ENCODE assay signal across 20 cellular contexts in genomic region chr13:51823861-51824260, GRCh38. TPM values are rescaled to one million over a fixed set of nuclear protein-coding genes. Genes with fewer than 3 reads are reported as not detected.
DNase-seq lines count a peak whose midpoint lies in the region; ATAC-seq and TF ChIP-seq lines count a peak whose summit lies in the region.
"Had no signal": no experiment of that assay in that cellular context is flagged by ENCODE, and none has a peak within 500 bp of the region (broad histone marks: within the 10 kb centered on the region; RNA-seq: fewer than 3 reads in every experiment).

No MANE protein-coding gene starts in this region.

- no peaks in the 10 kb centered on the region for H3K36me3 Mint-ChIP-seq in activated T-cell treated with anti-CD3 and anti-CD28 coated beads, Interleukin-2, amount 50 U/mL, for 24 hours (ENCODE audit: low read depth)
- no peaks in the 10 kb centered on the region for H3K36me3 Mint-ChIP-seq in activated naive CD8-positive, alpha-beta T cell treated with anti-CD3 and anti-CD28 coated beads, Interleukin-2, amount 10 ng/mL, durations not matched to agents 7 days and 5 days
- H3K36me3 Mint-ChIP-seq: activated CD8-positive, alpha-beta memory T cell treated with anti-CD3 and anti-CD28 coated beads, Interleukin-2, amount 10 ng/mL, durations not matched to agents 7 days and 5 days had no signal

- no peaks in the 10 kb centered on the region for H3K27me3 Mint-ChIP-seq in activated T-cell treated with anti-CD3 and anti-CD28 coated beads, Interleukin-2, amount 50 U/mL, for 24 hours
- H3K27me3 Mint-ChIP-seq in activated naive CD8-positive, alpha-beta T cell treated with anti-CD3 and anti-CD28 coated beads, Interleukin-2, amount 10 ng/mL, durations not matched to agents 7 days and 5 days = no peaks in the 10 kb centered on the region
- H3K27me3 Mint-ChIP-seq: activated CD8-positive, alpha-beta memory T cell treated with anti-CD3 and anti-CD28 coated beads, Interleukin-2, amount 10 ng/mL, durations not matched to agents 7 days and 5 days had no signal

- peak overlapping the region; percentile 53 for H3K4me3 Mint-ChIP-seq in activated T-cell treated with anti-CD3 and anti-CD28 coated beads, Interleukin-2, amount 50 U/mL, for 24 hours
- H3K4me3 Mint-ChIP-seq in activated naive CD8-positive, alpha-beta T cell treated with anti-CD3 and anti-CD28 coated beads, Interleukin-2, amount 10 ng/mL, durations not matched to agents 7 days and 5 days = peak overlapping the region; percentile 74
- H3K4me3 Mint-ChIP-seq: activated CD8-positive, alpha-beta memory T cell treated with anti-CD3 and anti-CD28 coated beads, Interleukin-2, amount 10 ng/mL, durations not matched to agents 7 days and 5 days had no signal

- peaks cover 99% of the 10 kb centered on the region for H3K4me1 Mint-ChIP-seq in activated T-cell treated with anti-CD3 and anti-CD28 coated beads, Interleukin-2, amount 50 U/mL, for 24 hours (ENCODE audit: low read depth)
- H3K4me1 Mint-ChIP-seq in activated naive CD8-positive, alpha-beta T cell treated with anti-CD3 and anti-CD28 coated beads, Interleukin-2, amount 10 ng/mL, durations not matched to agents 7 days and 5 days = peaks cover 81% of the 10 kb centered on the region

- H3K27me3 ChIP-seq in neutrophil = no peaks in the 10 kb centered on the region
- H3K27me3 ChIP-seq: gastrocnemius medialis, Peyer's patch, stomach had no signal

- H3K27ac ChIP-seq in neutrophil = peak overlapping the region; percentile 97
- H3K27ac ChIP-seq: gastrocnemius medialis, VCaP had no signal

- DNase-seq in activated T-cell treated with anti-CD3 and anti-CD28 coated beads, Interleukin-2, amount 50 U/mL, for 24 hours = no peak
- DNase-seq in activated T-cell treated with anti-CD3 and anti-CD28 coated beads, Interleukin-2, amount 50 U/mL, for 1 hour = no peak
- peak; percentile 46 for DNase-seq in NCI-H1694 (lab: John Stamatoyannopoulos, UW)
- no peak for DNase-seq in activated naive CD8-positive, alpha-beta T cell treated with anti-CD3 and anti-CD28 coated beads, Interleukin-2, amount 10 ng/mL, durations not matched to agents 7 days and 5 days
- no peak for DNase-seq in effector CD4-positive, alpha-beta T cell
- DNase-seq in putamen (ENCODE audit: low spot score) = no peak
- DNase-seq in SKM-1 treated with dmso at 0.1 percent for 144 hours (lab: John Stamatoyannopoulos, UW; ENCODE audit: unreplicated experiment) = no peak
- DNase-seq: activated CD8-positive, alpha-beta memory T cell treated with anti-CD3 and anti-CD28 coated beads, Interleukin-2, amount 10 ng/mL, durations not matched to agents 7 days and 5 days; Caco-2; gastrocnemius medialis; NCI-H1048; NCI-H774; stomach had no signal

- peak overlapping the region in 1 of 2 experiments; percentile 56 for H3K4me3 ChIP-seq in neutrophil (ENCODE audit: low read depth in 1 of 2, low read length in 1 of 2)
- H3K4me3 ChIP-seq: gastrocnemius medialis, K562, stomach had no signal

- no peaks in the 10 kb centered on the region for H3K9me3 Mint-ChIP-seq in activated T-cell treated with anti-CD3 and anti-CD28 coated beads, Interleukin-2, amount 50 U/mL, for 24 hours
- no peaks in the 10 kb centered on the region for H3K9me3 Mint-ChIP-seq in activated naive CD8-positive, alpha-beta T cell treated with anti-CD3 and anti-CD28 coated beads, Interleukin-2, amount 10 ng/mL, durations not matched to agents 7 days and 5 days

- H3K36me3 ChIP-seq in neutrophil = no peaks in the 10 kb centered on the region
- H3K36me3 ChIP-seq: gastrocnemius medialis, Peyer's patch, stomach had no signal

- POLR2A ChIA-PET in activated naive CD8-positive, alpha-beta T cell treated with anti-CD3 and anti-CD28 coated beads, Interleukin-2, amount 10 ng/mL, durations not matched to agents 7 days and 5 days (lab: Charles Lee) = interaction anchor here (1.2 to 4.4 kb wide), 2 partner anchors 9 to 371 kb away, joined by 4 to 20 read pairs; partner anchors contain the start of gene INTS6

- H3K9me3 ChIP-seq in neutrophil = no peaks in the 10 kb centered on the region
- H3K9me3 ChIP-seq: Caco-2, gastrocnemius medialis, Peyer's patch, stomach had no signal

- peaks cover 100% of the 10 kb centered on the region in 2 experiments for H3K4me1 ChIP-seq in neutrophil (ENCODE audit: control insufficient read depth in 1 of 2, insufficient read depth in 1 of 2, low read depth in 1 of 2, low read length in 1 of 2)
- H3K4me1 ChIP-seq: Caco-2 had no signal

- peak overlapping the region; percentile 96 for H3K27ac Mint-ChIP-seq in activated T-cell treated with anti-CD3 and anti-CD28 coated beads, Interleukin-2, amount 50 U/mL, for 24 hours
- peak overlapping the region; percentile 88 for H3K27ac Mint-ChIP-seq in activated naive CD8-positive, alpha-beta T cell treated with anti-CD3 and anti-CD28 coated beads, Interleukin-2, amount 10 ng/mL, durations not matched to agents 7 days and 5 days
- H3K27ac Mint-ChIP-seq: activated CD8-positive, alpha-beta memory T cell treated with anti-CD3 and anti-CD28 coated beads, Interleukin-2, amount 10 ng/mL, durations not matched to agents 7 days and 5 days had no signal

- TF ChIP-seq CTCF in neutrophil (IDR thresholded peaks at IDR 0.05) = no peak

- no peak for ATAC-seq in activated naive CD8-positive, alpha-beta T cell treated with anti-CD3 and anti-CD28 coated beads, Interleukin-2, amount 10 ng/mL, durations not matched to agents 7 days and 5 days (ENCODE audit: low read depth)
- ATAC-seq: activated CD8-positive, alpha-beta memory T cell treated with anti-CD3 and anti-CD28 coated beads, Interleukin-2, amount 10 ng/mL, durations not matched to agents 7 days and 5 days; gastrocnemius medialis; K562; left lobe of liver had no signal

RNA-seq across cellular contexts. Expression of gene DHRS12, which starts 19.9 kb away (rescaled TPM):
- 10 to 100 TPM; 12.6 to 13.1 TPM for total RNA-seq in activated naive CD8-positive, alpha-beta T cell treated with anti-CD3 and anti-CD28 coated beads, Interleukin-2, amount 10 ng/mL, durations not matched to agents 7 days and 5 days

RNA-seq across cellular contexts. Expression of gene TMEM272, which starts 21.1 kb away (rescaled TPM):
- total RNA-seq in activated naive CD8-positive, alpha-beta T cell treated with anti-CD3 and anti-CD28 coated beads, Interleukin-2, amount 10 ng/mL, durations not matched to agents 7 days and 5 days = 1 to 10 TPM in 1 of 2 experiments, under 1 TPM in 1; 1.00 to 1.9 TPM

RNA-seq across cellular contexts. Expression of gene CCDC70, which starts 37.9 kb away (rescaled TPM):
- total RNA-seq in activated naive CD8-positive, alpha-beta T cell treated with anti-CD3 and anti-CD28 coated beads, Interleukin-2, amount 10 ng/mL, durations not matched to agents 7 days and 5 days = not detected
- total RNA-seq: activated CD8-positive, alpha-beta memory T cell treated with anti-CD3 and anti-CD28 coated beads, Interleukin-2, amount 10 ng/mL, durations not matched to agents 7 days and 5 days; Caco-2; cerebellum; gastrocnemius medialis; K562; left lobe of liver; Peyer's patch; posterior vena cava; stomach had no signal
